ENCODE assay signal across 14 cellular contexts in genomic region chr6:15754035-15754705, GRCh38.
DNase-seq lines count a peak whose midpoint lies in the region; ATAC-seq, FAIRE-seq and TF ChIP-seq lines count a peak whose summit lies in the region.
"Had no signal": no experiment of that assay in that cellular context is flagged by ENCODE, and none has a peak within 500 bp of the region (broad histone marks: within the 10 kb centered on the region; RNA-seq: fewer than 3 reads in every experiment).

No MANE protein-coding gene starts in this region.

- no peak for TF ChIP-seq CTCF in K562 (IDR thresholded peaks at IDR 0.05 in 2 of 3, conservative IDR thresholded peaks at IDR 0.05 in 1 of 3; ENCODE audit: insufficient read depth in 2 of 3, low read depth in 1 of 3, low read length in 3 of 3)
- no peak for TF ChIP-seq CTCF in dorsolateral prefrontal cortex (IDR thresholded peaks at IDR 0.05 in 54 of 56, conservative IDR thresholded peaks at IDR 0.05 in 2 of 56; ENCODE audit: low read depth in 1 of 56, partially characterized antibody in 56 of 56)
- TF ChIP-seq CTCF in GM10248 (IDR thresholded peaks at IDR 0.05; ENCODE audit: control extremely low read depth, extremely low read depth, low read depth, missing control alignments), result no peak

- H3K79me2 ChIP-seq in K562 (ENCODE audit: control insufficient read depth, insufficient read depth, low read length), result no peaks in the 10 kb centered on the region

- H3K27me3 ChIP-seq in K562 (ENCODE audit: control insufficient read depth in 2 of 2, insufficient read depth in 2 of 2, low read length in 2 of 2), result no peaks in the 10 kb centered on the region
- H3K27me3 ChIP-seq in dorsolateral prefrontal cortex, result no peaks in the 10 kb centered on the region

- FAIRE-seq in K562 (lab: Jason Lieb, UNC), result no peak

- no peak overlapping the region for H3K9ac ChIP-seq in K562 (ENCODE audit: insufficient read depth in 1 of 2, low read depth in 2 of 2, low read length in 2 of 2)

- H3K27ac ChIP-seq in K562 (ENCODE audit: extremely low read depth, low read depth, low read length), result no peak overlapping the region
- no peak overlapping the region for H3K27ac ChIP-seq in dorsolateral prefrontal cortex

- no peak for TF ChIP-seq POLR2A in K562 (conservative IDR thresholded peaks at IDR 0.05)

- no peak overlapping the region for H3K4me3 ChIP-seq in K562
- no peak overlapping the region for H3K4me3 ChIP-seq in dorsolateral prefrontal cortex

- intact Hi-C loops in K562 (cut with micrococcal nuclease) (no loop called here), dorsolateral prefrontal cortex (cut with DNase I) (no loop called here)

- H4K20me1 ChIP-seq in K562 (replicated peaks; ENCODE audit: control insufficient read depth, insufficient read depth, low read length), result no peaks in the 10 kb centered on the region

- H3K9me3 ChIP-seq in K562 (replicated peaks; ENCODE audit: control insufficient read depth, insufficient read depth, low read depth, low read length), result no peaks in the 10 kb centered on the region

- ATAC-seq in K562 (peak; percentile 77), HG02884 (IDR thresholded peaks at IDR 0.05; ENCODE audit: unreplicated experiment) (no peak)

- POLR2A ChIA-PET in K562 (lab: Yijun Ruan, JAX), result interaction anchor here (0.9 to 1.6 kb wide), 4 partner anchors 15 to 377 kb away, joined by 3 to 10 read pairs (median 3); partner anchors contain the start of gene MYLIP
- POLR2A ChIA-PET in GM10248 (lab: Yijun Ruan, JAX), result no interaction called here

- in situ Hi-C loops in K562 (cut with MboI), result no loop called here

- no peak for TF ChIP-seq EP300 in K562 (IDR thresholded peaks at IDR 0.05; ENCODE audit: low read length)

- H2AFZ ChIP-seq in K562 (ENCODE audit: low read depth, low read length), result peak overlapping the region; percentile 91

- H3K4me1 ChIP-seq in K562 (replicated peaks in 1 of 2; ENCODE audit: control insufficient read depth in 2 of 2, insufficient read depth in 2 of 2, low read length in 2 of 2), result no peaks in the 10 kb centered on the region; a peak in 2 of 5 replicates

- H3K36me3 ChIP-seq in K562 (ENCODE audit: control insufficient read depth, insufficient read depth, low read length), result no peaks in the 10 kb centered on the region

- DNase-seq in DMS 273 (lab: John Stamatoyannopoulos, UW; ENCODE audit: unreplicated experiment) (peak; percentile 63), HS-5 (ENCODE audit: low read depth) (peak; percentile 61), K562 (ENCODE audit: extremely low read depth in 1 of 4, low spot score in 3 of 4) (peak; percentile 20 to 45 (median 34)), left kidney (ENCODE audit: low read depth, low spot score) (peak; percentile 9), dorsolateral prefrontal cortex (no peak), GM10248 (ENCODE audit: extremely low spot score) (no peak)
- DNase-seq in effector CD8-positive, alpha-beta T cell (lab: John Stamatoyannopoulos, UW), result no peak
- DNase-seq: activated CD4-positive, alpha-beta T cell treated with anti-CD3 and anti-CD28 coated beads, Interleukin-2, amount 10 ng/mL, durations not matched to agents 7 days and 5 days; activated gamma-delta T cell treated with Interleukin-2 at 50 U/mL for 16 hours; CD4-positive, alpha-beta memory T cell; naive B cell; NCI-H510A treated with DMSO at 0.1 percent for 48 hours; stimulated activated naive CD4-positive, alpha-beta T cell treated with Interleukin-2 at 50 U/mL for 16 hours had no signal

- 53% methylated on average over 4 of the region's 5 CpGs for WGBS in K562 (ENCODE audit: insufficient coverage, low coverage, missing lambda C conversion rate)

- TF ChIP-seq RAD21 in K562 (CRISPR knock-in tag; conservative IDR thresholded peaks at IDR 0.05 in 1 of 2, IDR thresholded peaks at IDR 0.05 in 1 of 2), result no peak

- H3K4me2 ChIP-seq in K562 (ENCODE audit: insufficient read depth, low read length), result no peak overlapping the region

- H3K9me1 ChIP-seq in K562 (ENCODE audit: control insufficient read depth, insufficient read depth, low read length), result no peaks in the 10 kb centered on the region

- CTCF ChIA-PET in K562 (lab: Yijun Ruan, JAX; ENCODE audit: low intra/inter-chr PET ratio) (no interaction called here), GM10248 (lab: Yijun Ruan, JAX) (interaction anchor here (1.2 to 2.2 kb wide), 4 partner anchors 11 to 428 kb away, joined by 3 to 6 read pairs (median 6); no protein-coding TSS in a partner anchor)

- BruUV-seq in K562 (replicated peaks; lab: Mats Ljungman, UMichigan), result no TSS peak

TF ChIP-seq in K562, 482 proteins besides CTCF, POLR2A, EP300 and RAD21 (continues in another document):
- TF ChIP-seq, protein P1, sequence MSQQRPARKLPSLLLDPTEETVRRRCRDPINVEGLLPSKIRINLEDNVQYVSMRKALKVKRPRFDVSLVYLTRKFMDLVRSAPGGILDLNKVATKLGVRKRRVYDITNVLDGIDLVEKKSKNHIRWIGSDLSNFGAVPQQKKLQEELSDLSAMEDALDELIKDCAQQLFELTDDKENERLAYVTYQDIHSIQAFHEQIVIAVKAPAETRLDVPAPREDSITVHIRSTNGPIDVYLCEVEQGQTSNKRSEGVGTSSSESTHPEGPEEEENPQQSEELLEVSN (IDR thresholded peaks at IDR 0.05; ENCODE audit: borderline replicate concordance in 1 of 2, extremely low read depth in 1 of 2, insufficient read depth in 1 of 2, insufficient read length in 1 of 2, low read depth in 1 of 2, low read length in 1 of 2, poor library complexity in 1 of 2, severe bottlenecking in 1 of 2), result peak in 1 of 2 experiments; percentile 45
- TF ChIP-seq ZNF197 (CRISPR knock-in tag; IDR thresholded peaks at IDR 0.05; ENCODE audit: low read depth) (no peak), MAX (CRISPR knock-in tag; IDR thresholded peaks at IDR 0.05) (peak; percentile 70; the same call in 1 of the 2 replicates), HES1 (IDR thresholded peaks at IDR 0.05; ENCODE audit: low read depth) (no peak), MNT (conservative IDR thresholded peaks at IDR 0.05) (peak in 1 of 2 experiments; percentile 47; a peak in 2 of 4 replicates), MYC (IDR thresholded peaks at IDR 0.05; ENCODE audit: low read depth, low read length) (peak; percentile 83), MYC (CRISPR knock-in tag; IDR thresholded peaks at IDR 0.05; ENCODE audit: borderline replicate concordance, low read depth) (no peak), KLF13 (tag; IDR thresholded peaks at IDR 0.05; ENCODE audit: borderline replicate concordance, low read depth) (peak; percentile 16; the same call in 1 of the 2 replicates), C11orf30 (IDR thresholded peaks at IDR 0.05; ENCODE audit: low read depth) (peak; percentile 82), HDAC2 (IDR thresholded peaks at IDR 0.05) (no peak), DMBX1 (CRISPR knock-in tag; IDR thresholded peaks at IDR 0.05; ENCODE audit: borderline replicate concordance) (peak; percentile 84; the same call in 1 of the 2 replicates), YY1 (IDR thresholded peaks at IDR 0.05; ENCODE audit: borderline replicate concordance in 1 of 3, control insufficient read depth in 1 of 3, extremely low read depth in 1 of 3, insufficient read depth in 3 of 3, insufficient read length in 1 of 3, insufficient replicate concordance in 2 of 3, low read depth in 1 of 3, low read length in 2 of 3) (peak; percentile 30 to 88 (median 56)), MAFF (IDR thresholded peaks at IDR 0.05; ENCODE audit: low read length) (peak; percentile 60; the same call in 1 of the 2 replicates), NFIX (CRISPR knock-in tag; IDR thresholded peaks at IDR 0.05; ENCODE audit: low read depth) (no peak), ZNF780A (CRISPR knock-in tag; IDR thresholded peaks at IDR 0.05) (no peak)
- TF ChIP-seq, protein P2, sequence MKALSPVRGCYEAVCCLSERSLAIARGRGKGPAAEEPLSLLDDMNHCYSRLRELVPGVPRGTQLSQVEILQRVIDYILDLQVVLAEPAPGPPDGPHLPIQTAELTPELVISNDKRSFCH (CRISPR knock-in tag; IDR thresholded peaks at IDR 0.05), result no peak
- TF ChIP-seq, protein P2 (tag; IDR thresholded peaks at IDR 0.05), result peak; percentile 55; the same call in 1 of the 2 replicates
- TF ChIP-seq, protein P3, sequence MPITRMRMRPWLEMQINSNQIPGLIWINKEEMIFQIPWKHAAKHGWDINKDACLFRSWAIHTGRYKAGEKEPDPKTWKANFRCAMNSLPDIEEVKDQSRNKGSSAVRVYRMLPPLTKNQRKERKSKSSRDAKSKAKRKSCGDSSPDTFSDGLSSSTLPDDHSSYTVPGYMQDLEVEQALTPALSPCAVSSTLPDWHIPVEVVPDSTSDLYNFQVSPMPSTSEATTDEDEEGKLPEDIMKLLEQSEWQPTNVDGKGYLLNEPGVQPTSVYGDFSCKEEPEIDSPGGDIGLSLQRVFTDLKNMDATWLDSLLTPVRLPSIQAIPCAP (CRISPR knock-in tag; IDR thresholded peaks at IDR 0.05; ENCODE audit: borderline replicate concordance), result no peak

Comparison
In these comparisons a context has a peak if more than half of its experiments do, and no peak if none do; other contexts are left out.
1. DNase-seq: peak in DMS 273 (single experiment), HS-5 (single experiment), K562 (4 of 4) and left kidney (single experiment); none in dorsolateral prefrontal cortex (0 of 10), effector CD8-positive, alpha-beta T cell (single experiment) and GM10248 (single experiment).